Comparison of ENCODE assay signal across 1 cellular context in genomic region chr6:3118353-3119039, GRCh38.
TF ChIP-seq lines count a peak whose summit lies in the region.

BPHL (plus strand) TSS chr6:3118711; CDS start chr6:3118741, 30 bp downstream.

TF ChIP-seq in K562, 482 proteins besides CTCF, POLR2A, EP300 and RAD21 (continued from another document and continues in another):
- TF ChIP-seq, protein P1, sequence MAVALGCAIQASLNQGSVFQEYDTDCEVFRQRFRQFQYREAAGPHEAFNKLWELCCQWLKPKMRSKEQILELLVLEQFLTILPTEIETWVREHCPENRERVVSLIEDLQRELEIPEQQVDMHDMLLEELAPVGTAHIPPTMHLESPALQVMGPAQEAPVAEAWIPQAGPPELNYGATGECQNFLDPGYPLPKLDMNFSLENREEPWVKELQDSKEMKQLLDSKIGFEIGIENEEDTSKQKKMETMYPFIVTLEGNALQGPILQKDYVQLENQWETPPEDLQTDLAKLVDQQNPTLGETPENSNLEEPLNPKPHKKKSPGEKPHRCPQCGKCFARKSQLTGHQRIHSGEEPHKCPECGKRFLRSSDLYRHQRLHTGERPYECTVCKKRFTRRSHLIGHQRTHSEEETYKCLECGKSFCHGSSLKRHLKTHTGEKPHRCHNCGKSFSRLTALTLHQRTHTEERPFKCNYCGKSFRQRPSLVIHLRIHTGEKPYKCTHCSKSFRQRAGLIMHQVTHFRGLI (CRISPR knock-in tag; IDR thresholded peaks at IDR 0.05) = no peak
- TF ChIP-seq ZNF764 (CRISPR knock-in tag; IDR thresholded peaks at IDR 0.05; ENCODE audit: low read depth) (no peak), RCOR1 (IDR thresholded peaks at IDR 0.05; ENCODE audit: borderline replicate concordance in 1 of 2, low read depth in 2 of 2, low read length in 2 of 2) (no peak; a peak in 2 of 4 replicates), SETDB1 (IDR thresholded peaks at IDR 0.05; ENCODE audit: low read length) (no peak), XRCC5 (IDR thresholded peaks at IDR 0.05; ENCODE audit: low read depth, low read length) (0 out of 2 replicates have a peak, but pooled peaks have one; percentile 9), ILF3 (IDR thresholded peaks at IDR 0.05; ENCODE audit: borderline replicate concordance) (no peak; the same call in 1 of the 2 replicates), HMG20B (CRISPR knock-in tag; IDR thresholded peaks at IDR 0.05) (no peak), ZNF197 (CRISPR knock-in tag; IDR thresholded peaks at IDR 0.05; ENCODE audit: low read depth) (no peak), EHMT2 (IDR thresholded peaks at IDR 0.05) (no peak), SMC3 (conservative IDR thresholded peaks at IDR 0.05; ENCODE audit: insufficient read depth, low read depth, low read length) (peak; percentile 8; the same call in 1 of the 2 replicates), KAT8 (IDR thresholded peaks at IDR 0.05; ENCODE audit: low read depth) (no peak), C11orf30 (IDR thresholded peaks at IDR 0.05; ENCODE audit: low read depth) (no peak), JUND (IDR thresholded peaks at IDR 0.05; ENCODE audit: borderline replicate concordance, low read depth, low read length) (no peak; the same call in 1 of the 2 replicates), JUND (tag; IDR thresholded peaks at IDR 0.05; ENCODE audit: borderline replicate concordance, low read depth, low read length) (peak; percentile 5; the same call in 1 of the 3 replicates), ZNF41 (CRISPR knock-in tag; conservative IDR thresholded peaks at IDR 0.05) (no peak), KAT7 (CRISPR knock-in tag; IDR thresholded peaks at IDR 0.05; ENCODE audit: borderline replicate concordance) (no peak; the same call in 1 of the 2 replicates), CBX8 (IDR thresholded peaks at IDR 0.05; ENCODE audit: borderline replicate concordance, extremely low read depth, low read depth, low read length, poor library complexity, severe bottlenecking) (no peak), TAF1 (IDR thresholded peaks at IDR 0.05; ENCODE audit: control insufficient read depth, extremely low read depth, insufficient read depth, low read length, severe bottlenecking) (peak; percentile 57), L3MBTL2 (IDR thresholded peaks at IDR 0.05) (peak; percentile 81), ZNF253 (CRISPR knock-in tag; conservative IDR thresholded peaks at IDR 0.05) (no peak), KLF10 (CRISPR knock-in tag; IDR thresholded peaks at IDR 0.05) (no peak), ZBTB17 (CRISPR knock-in tag; IDR thresholded peaks at IDR 0.05) (peak; percentile 44), PYGO2 (tag; IDR thresholded peaks at IDR 0.05) (no peak), SIX5 (IDR thresholded peaks at IDR 0.05; ENCODE audit: borderline replicate concordance in 1 of 2, insufficient read depth in 1 of 2, low read depth in 1 of 2, low read length in 2 of 2) (no peak), RFX5 (IDR thresholded peaks at IDR 0.05; ENCODE audit: low read depth, low read length) (no peak), ZKSCAN8 (CRISPR knock-in tag; IDR thresholded peaks at IDR 0.05) (no peak), BRD4 (IDR thresholded peaks at IDR 0.05) (no peak), NR1H2 (CRISPR knock-in tag; IDR thresholded peaks at IDR 0.05) (0 out of 2 replicates have a peak, but pooled peaks have one; percentile 56), SMARCE1 (IDR thresholded peaks at IDR 0.05) (no peak), CBX1 (IDR thresholded peaks at IDR 0.05; ENCODE audit: low read depth) (peak; percentile 53; the same call in 1 of the 2 replicates), TEAD1 (CRISPR knock-in tag; IDR thresholded peaks at IDR 0.05) (peak in 1 of 2 experiments; percentile 89; a peak in 2 of 4 replicates), ZFPM2 (CRISPR knock-in tag; IDR thresholded peaks at IDR 0.05) (no peak), TARDBP (IDR thresholded peaks at IDR 0.05) (peak; percentile 13; the same call in 1 of the 2 replicates), MIER1 (IDR thresholded peaks at IDR 0.05; ENCODE audit: low read depth) (no peak), SMAD2 (IDR thresholded peaks at IDR 0.05; ENCODE audit: low read depth, low read length) (no peak), HNRNPK (IDR thresholded peaks at IDR 0.05; ENCODE audit: low read depth, low read length, poor library complexity, severe bottlenecking) (no peak), PRPF4 (IDR thresholded peaks at IDR 0.05; ENCODE audit: insufficient read depth, low read depth, low read length, poor library complexity, severe bottlenecking) (peak; percentile 66), ZBTB26 (CRISPR knock-in tag; IDR thresholded peaks at IDR 0.05) (no peak), FOXM1 (IDR thresholded peaks at IDR 0.05; ENCODE audit: low read depth) (no peak), FOXM1 (CRISPR knock-in tag; IDR thresholded peaks at IDR 0.05; ENCODE audit: low read depth) (0 out of 2 replicates have a peak, but pooled peaks have one; percentile 72), SIRT6 (IDR thresholded peaks at IDR 0.05; ENCODE audit: low read depth, low read length) (no peak), SREBF2 (CRISPR knock-in tag; IDR thresholded peaks at IDR 0.05) (no peak), ZBTB7A (IDR thresholded peaks at IDR 0.05; ENCODE audit: borderline replicate concordance, control insufficient read depth, low read depth, low read length) (peak; percentile 78; the same call in 1 of the 2 replicates), ZNF3 (CRISPR knock-in tag; IDR thresholded peaks at IDR 0.05) (no peak), GTF2E2 (tag; IDR thresholded peaks at IDR 0.05) (no peak), ZBTB1 (CRISPR knock-in tag; IDR thresholded peaks at IDR 0.05; ENCODE audit: borderline replicate concordance, low read depth) (0 out of 2 replicates have a peak, but pooled peaks have one; percentile 84), ZNF76 (CRISPR knock-in tag; IDR thresholded peaks at IDR 0.05; ENCODE audit: borderline replicate concordance) (0 out of 2 replicates have a peak, but pooled peaks have one; percentile 7), IRF9 (tag; IDR thresholded peaks at IDR 0.05) (no peak), MTF1 (CRISPR knock-in tag; IDR thresholded peaks at IDR 0.05; ENCODE audit: borderline replicate concordance) (no peak), HDAC1 (IDR thresholded peaks at IDR 0.05) (peak in 1 of 2 experiments; percentile 96; a peak in 2 of 4 replicates), ARHGAP35 (IDR thresholded peaks at IDR 0.05; ENCODE audit: partially characterized antibody) (no peak), BRF2 (IDR thresholded peaks at IDR 0.05; ENCODE audit: borderline replicate concordance, insufficient read depth, insufficient read length) (no peak), XRCC3 (IDR thresholded peaks at IDR 0.05) (no peak), ZNF324 (CRISPR knock-in tag; IDR thresholded peaks at IDR 0.05) (no peak), HCFC1 (IDR thresholded peaks at IDR 0.05; ENCODE audit: low read depth, low read length) (no peak; the same call in 1 of the 2 replicates), HEY1 (CRISPR knock-in tag; IDR thresholded peaks at IDR 0.05; ENCODE audit: borderline replicate concordance) (no peak), E2F6 (IDR thresholded peaks at IDR 0.05; ENCODE audit: borderline replicate concordance in 1 of 2, extremely low read depth in 1 of 2, insufficient read depth in 1 of 2, insufficient read length in 1 of 2, low read depth in 1 of 2, low read length in 1 of 2, poor library complexity in 1 of 2, severe bottlenecking in 1 of 2) (peak; percentile 58 to 60), ZNF274 (IDR thresholded peaks at IDR 0.05; ENCODE audit: borderline replicate concordance, low read depth, low read length) (no peak), TSC22D4 (tag; IDR thresholded peaks at IDR 0.05) (no peak), HMG20A (CRISPR knock-in tag; conservative IDR thresholded peaks at IDR 0.05) (no peak), ZNF75A (CRISPR knock-in tag; IDR thresholded peaks at IDR 0.05) (no peak)
- TF ChIP-seq, protein P2, sequence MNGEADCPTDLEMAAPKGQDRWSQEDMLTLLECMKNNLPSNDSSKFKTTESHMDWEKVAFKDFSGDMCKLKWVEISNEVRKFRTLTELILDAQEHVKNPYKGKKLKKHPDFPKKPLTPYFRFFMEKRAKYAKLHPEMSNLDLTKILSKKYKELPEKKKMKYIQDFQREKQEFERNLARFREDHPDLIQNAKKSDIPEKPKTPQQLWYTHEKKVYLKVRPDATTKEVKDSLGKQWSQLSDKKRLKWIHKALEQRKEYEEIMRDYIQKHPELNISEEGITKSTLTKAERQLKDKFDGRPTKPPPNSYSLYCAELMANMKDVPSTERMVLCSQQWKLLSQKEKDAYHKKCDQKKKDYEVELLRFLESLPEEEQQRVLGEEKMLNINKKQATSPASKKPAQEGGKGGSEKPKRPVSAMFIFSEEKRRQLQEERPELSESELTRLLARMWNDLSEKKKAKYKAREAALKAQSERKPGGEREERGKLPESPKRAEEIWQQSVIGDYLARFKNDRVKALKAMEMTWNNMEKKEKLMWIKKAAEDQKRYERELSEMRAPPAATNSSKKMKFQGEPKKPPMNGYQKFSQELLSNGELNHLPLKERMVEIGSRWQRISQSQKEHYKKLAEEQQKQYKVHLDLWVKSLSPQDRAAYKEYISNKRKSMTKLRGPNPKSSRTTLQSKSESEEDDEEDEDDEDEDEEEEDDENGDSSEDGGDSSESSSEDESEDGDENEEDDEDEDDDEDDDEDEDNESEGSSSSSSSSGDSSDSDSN (IDR thresholded peaks at IDR 0.05; ENCODE audit: borderline replicate concordance in 1 of 2, low read depth in 2 of 2, low read length in 2 of 2) = 0 out of 4 replicates have a peak, but pooled peaks of 1 of the 2 experiments have one; percentile 62
- TF ChIP-seq, protein P3, sequence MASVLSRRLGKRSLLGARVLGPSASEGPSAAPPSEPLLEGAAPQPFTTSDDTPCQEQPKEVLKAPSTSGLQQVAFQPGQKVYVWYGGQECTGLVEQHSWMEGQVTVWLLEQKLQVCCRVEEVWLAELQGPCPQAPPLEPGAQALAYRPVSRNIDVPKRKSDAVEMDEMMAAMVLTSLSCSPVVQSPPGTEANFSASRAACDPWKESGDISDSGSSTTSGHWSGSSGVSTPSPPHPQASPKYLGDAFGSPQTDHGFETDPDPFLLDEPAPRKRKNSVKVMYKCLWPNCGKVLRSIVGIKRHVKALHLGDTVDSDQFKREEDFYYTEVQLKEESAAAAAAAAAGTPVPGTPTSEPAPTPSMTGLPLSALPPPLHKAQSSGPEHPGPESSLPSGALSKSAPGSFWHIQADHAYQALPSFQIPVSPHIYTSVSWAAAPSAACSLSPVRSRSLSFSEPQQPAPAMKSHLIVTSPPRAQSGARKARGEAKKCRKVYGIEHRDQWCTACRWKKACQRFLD (CRISPR knock-in tag; IDR thresholded peaks at IDR 0.05) = no peak
- TF ChIP-seq, protein P4, sequence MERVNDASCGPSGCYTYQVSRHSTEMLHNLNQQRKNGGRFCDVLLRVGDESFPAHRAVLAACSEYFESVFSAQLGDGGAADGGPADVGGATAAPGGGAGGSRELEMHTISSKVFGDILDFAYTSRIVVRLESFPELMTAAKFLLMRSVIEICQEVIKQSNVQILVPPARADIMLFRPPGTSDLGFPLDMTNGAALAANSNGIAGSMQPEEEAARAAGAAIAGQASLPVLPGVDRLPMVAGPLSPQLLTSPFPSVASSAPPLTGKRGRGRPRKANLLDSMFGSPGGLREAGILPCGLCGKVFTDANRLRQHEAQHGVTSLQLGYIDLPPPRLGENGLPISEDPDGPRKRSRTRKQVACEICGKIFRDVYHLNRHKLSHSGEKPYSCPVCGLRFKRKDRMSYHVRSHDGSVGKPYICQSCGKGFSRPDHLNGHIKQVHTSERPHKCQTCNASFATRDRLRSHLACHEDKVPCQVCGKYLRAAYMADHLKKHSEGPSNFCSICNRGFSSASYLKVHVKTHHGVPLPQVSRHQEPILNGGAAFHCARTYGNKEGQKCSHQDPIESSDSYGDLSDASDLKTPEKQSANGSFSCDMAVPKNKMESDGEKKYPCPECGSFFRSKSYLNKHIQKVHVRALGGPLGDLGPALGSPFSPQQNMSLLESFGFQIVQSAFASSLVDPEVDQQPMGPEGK (CRISPR knock-in tag; IDR thresholded peaks at IDR 0.05; ENCODE audit: borderline replicate concordance) = no peak
- TF ChIP-seq, protein P5, sequence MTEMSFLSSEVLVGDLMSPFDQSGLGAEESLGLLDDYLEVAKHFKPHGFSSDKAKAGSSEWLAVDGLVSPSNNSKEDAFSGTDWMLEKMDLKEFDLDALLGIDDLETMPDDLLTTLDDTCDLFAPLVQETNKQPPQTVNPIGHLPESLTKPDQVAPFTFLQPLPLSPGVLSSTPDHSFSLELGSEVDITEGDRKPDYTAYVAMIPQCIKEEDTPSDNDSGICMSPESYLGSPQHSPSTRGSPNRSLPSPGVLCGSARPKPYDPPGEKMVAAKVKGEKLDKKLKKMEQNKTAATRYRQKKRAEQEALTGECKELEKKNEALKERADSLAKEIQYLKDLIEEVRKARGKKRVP (CRISPR knock-in tag; IDR thresholded peaks at IDR 0.05) = no peak
- TF ChIP-seq, protein P6, sequence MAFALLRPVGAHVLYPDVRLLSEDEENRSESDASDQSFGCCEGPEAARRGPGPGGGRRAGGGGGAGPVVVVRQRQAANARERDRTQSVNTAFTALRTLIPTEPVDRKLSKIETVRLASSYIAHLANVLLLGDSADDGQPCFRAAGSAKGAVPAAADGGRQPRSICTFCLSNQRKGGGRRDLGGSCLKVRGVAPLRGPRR (CRISPR knock-in tag; IDR thresholded peaks at IDR 0.05) = no peak
